ENCODE assay signal across 8 cellular contexts in the genomic region with DNA sequence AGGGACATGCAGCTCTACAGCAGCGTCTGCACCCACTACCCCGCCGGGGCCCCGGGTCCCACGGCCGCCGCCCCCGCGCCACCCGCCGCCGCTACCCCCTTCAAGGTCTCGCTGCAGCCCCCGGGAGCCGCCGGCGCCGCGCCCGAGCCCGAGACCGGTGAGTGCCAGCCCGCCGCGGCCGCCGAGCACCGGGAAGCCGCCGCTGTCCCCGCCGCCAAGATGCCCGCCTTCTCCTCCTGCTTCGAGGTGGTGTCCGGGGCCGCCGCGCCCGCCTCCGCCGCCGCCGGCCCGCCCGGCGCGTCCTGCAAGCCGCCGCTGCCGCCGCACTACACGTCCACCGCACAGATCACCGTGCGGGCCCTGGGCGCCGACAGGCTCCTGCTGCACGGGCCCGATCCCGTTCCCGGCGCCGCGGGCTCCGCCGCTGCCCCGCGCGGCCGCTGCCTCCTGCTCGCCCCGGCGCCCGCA. TPM values are rescaled to one million over a fixed set of nuclear protein-coding genes. Genes with fewer than 3 reads are reported as not detected.
DNase-seq lines count a peak whose midpoint lies in the region; ATAC-seq, FAIRE-seq and TF ChIP-seq lines count a peak whose summit lies in the region.

No MANE protein-coding gene starts in this region.

- H3K27me3 Mint-ChIP-seq in activated CD8-positive, alpha-beta T cell treated with anti-CD3 and anti-CD28 coated beads for 36 hours, result no peaks in the 10 kb centered on the region
- H3K27me3 Mint-ChIP-seq in glutamatergic neuron (ENCODE audit: unreplicated experiment) (peaks cover 10% of the 10 kb centered on the region), CD14-positive monocyte (ENCODE audit: low read depth in 3 of 3) (peaks cover 0 to 3% (median 0%) of the 10 kb centered on the region in 3 donors)

- H3K27ac ChIP-seq in ACC112 (ENCODE audit: low read depth, low read length), result peak overlapping the region; percentile 42; the same call in 1 of the 2 replicates
- H3K27ac ChIP-seq in small intestine (ENCODE audit: low read depth in 1 of 2, low read length in 1 of 2), result peak overlapping the region; percentile 93 to 97

- H3K36me3 ChIP-seq in ACC112 (ENCODE audit: insufficient read depth, low read length) (no peaks in the 10 kb centered on the region), small intestine (ENCODE audit: control insufficient read depth in 2 of 2, insufficient read depth in 2 of 2, low read length in 2 of 2) (peaks cover 0 to 2% of the 10 kb centered on the region in 2 donors)

- intact Hi-C loops in activated CD8-positive, alpha-beta T cell treated with anti-CD3 and anti-CD28 coated beads for 36 hours (cut with micrococcal nuclease), result no loop called here
- intact Hi-C loops in CD14-positive monocyte (cut with micrococcal nuclease), result loop anchor here in 1 of 2 donors (2.0 to 5.0 kb wide), 2 partner anchors 27 to 107 kb away; no protein-coding TSS in a partner anchor

- peaks cover 30% of the 10 kb centered on the region for H3K4me1 Mint-ChIP-seq in activated CD8-positive, alpha-beta T cell treated with anti-CD3 and anti-CD28 coated beads for 36 hours (ENCODE audit: low read depth)
- H3K4me1 Mint-ChIP-seq in glutamatergic neuron (ENCODE audit: low read depth, unreplicated experiment), result peaks cover 3% of the 10 kb centered on the region
- peaks cover 66% of the 10 kb centered on the region for H3K4me1 Mint-ChIP-seq in CD14-positive monocyte

- peak overlapping the region; percentile 92 for H3K4me3 Mint-ChIP-seq in activated CD8-positive, alpha-beta T cell treated with anti-CD3 and anti-CD28 coated beads for 36 hours
- no peak overlapping the region for H3K4me3 Mint-ChIP-seq in glutamatergic neuron (ENCODE audit: unreplicated experiment)
- H3K4me3 Mint-ChIP-seq in CD14-positive monocyte, result peak overlapping the region in 1 of 2 donors; percentile 99

- H3K4me3 ChIP-seq in ACC112 (ENCODE audit: low read depth, low read length) (peak overlapping the region; percentile 91), small intestine (ENCODE audit: low read depth in 1 of 2, low read length in 2 of 2) (peak overlapping the region; percentile 88 to 96)

- FAIRE-seq in small intestine (lab: Jason Lieb, UNC), result no peak

- H3K36me3 Mint-ChIP-seq in activated CD8-positive, alpha-beta T cell treated with anti-CD3 and anti-CD28 coated beads for 36 hours (ENCODE audit: low read depth), result peaks cover 16% of the 10 kb centered on the region
- H3K36me3 Mint-ChIP-seq in glutamatergic neuron (ENCODE audit: unreplicated experiment) (no peaks in the 10 kb centered on the region), CD14-positive monocyte (peaks cover 29 to 42% of the 10 kb centered on the region in 2 donors)

- H3K27ac Mint-ChIP-seq in activated CD8-positive, alpha-beta T cell treated with anti-CD3 and anti-CD28 coated beads for 36 hours, result no peak overlapping the region
- H3K27ac Mint-ChIP-seq in glutamatergic neuron (ENCODE audit: unreplicated experiment) (no peak overlapping the region), CD14-positive monocyte (peak overlapping the region in 2 of 7 donors; percentile 49 to 81)

- no peaks in the 10 kb centered on the region for H3K9me3 ChIP-seq in small intestine (ENCODE audit: control insufficient read depth, low read depth)

- CTCF ChIA-PET in activated CD8-positive, alpha-beta T cell treated with anti-CD3 and anti-CD28 coated beads for 36 hours (lab: Charles Lee), result interaction anchor here (1.0 kb wide), 1 partner anchor 90 kb away, joined by 3 read pairs; no protein-coding TSS in a partner anchor

- POLR2A ChIA-PET in activated CD8-positive, alpha-beta T cell treated with anti-CD3 and anti-CD28 coated beads for 36 hours (lab: Charles Lee), result interaction anchor here (0.7 kb wide), 1 partner anchor 63 kb away, joined by 3 read pairs; no protein-coding TSS in a partner anchor

- peak; percentile 22 for ATAC-seq in GM18511 (IDR thresholded peaks at IDR 0.05; ENCODE audit: unreplicated experiment)
- peak; percentile 2 for ATAC-seq in HG03097 (IDR thresholded peaks at IDR 0.05; ENCODE audit: low FRiP score, unreplicated experiment)
- no peak for ATAC-seq in activated CD8-positive, alpha-beta T cell treated with anti-CD3 and anti-CD28 coated beads for 36 hours

- peak overlapping the region; percentile 95 for H2AFZ ChIP-seq in ACC112 (ENCODE audit: low read length, unreplicated experiment)

- H3K9me3 Mint-ChIP-seq in activated CD8-positive, alpha-beta T cell treated with anti-CD3 and anti-CD28 coated beads for 36 hours, result no peaks in the 10 kb centered on the region
- peaks cover 7% of the 10 kb centered on the region for H3K9me3 Mint-ChIP-seq in glutamatergic neuron (ENCODE audit: unreplicated experiment)
- peaks cover 0 to 5% (median 2%) of the 10 kb centered on the region in 7 donors for H3K9me3 Mint-ChIP-seq in CD14-positive monocyte

- TF ChIP-seq CTCF in activated CD8-positive, alpha-beta T cell treated with anti-CD3 and anti-CD28 coated beads for 36 hours (IDR thresholded peaks at IDR 0.05), result no peak
- TF ChIP-seq CTCF in glutamatergic neuron (IDR thresholded peaks at IDR 0.05; ENCODE audit: partially characterized antibody, unreplicated experiment), result no peak
- no peak for TF ChIP-seq CTCF in CD14-positive monocyte (IDR thresholded peaks at IDR 0.05)

- 0 to 1% (median 0%) methylated on average over 13 to 74 of the region's 74 CpGs for WGBS in small intestine, 3 donors

- peak; percentile 43 for DNase-seq in activated CD8-positive, alpha-beta T cell treated with anti-CD3 and anti-CD28 coated beads for 36 hours
- DNase-seq in glutamatergic neuron, result peak; percentile 51
- DNase-seq in small intestine, result peak; percentile 8
- no peak for DNase-seq in CD14-positive monocyte (ENCODE audit: low spot score)
- no peak for DNase-seq in NCI-H2081 (lab: John Stamatoyannopoulos, UW)

- no peaks in the 10 kb centered on the region for H3K27me3 ChIP-seq in ACC112 (ENCODE audit: insufficient read depth, low read length)
- no peaks in the 10 kb centered on the region for H3K27me3 ChIP-seq in small intestine (ENCODE audit: control insufficient read depth in 2 of 2, insufficient read depth in 2 of 2, low read length in 2 of 2)

- peaks cover 16% of the 10 kb centered on the region for H3K79me2 ChIP-seq in ACC112 (ENCODE audit: control insufficient read depth, insufficient read depth, low read length, unreplicated experiment)

- peaks cover 16% of the 10 kb centered on the region for H3K4me1 ChIP-seq in ACC112 (ENCODE audit: control insufficient read depth, insufficient read depth, low read length, unreplicated experiment)
- H3K4me1 ChIP-seq in small intestine (ENCODE audit: control insufficient read depth in 2 of 2, insufficient read depth in 1 of 2, low read depth in 1 of 2, low read length in 1 of 2), result peaks cover 0 to 4% of the 10 kb centered on the region in 2 donors

RNA-seq across cellular contexts. Expression of a gene that starts 0.6 kb away (rescaled TPM):
- total RNA-seq in activated CD8-positive, alpha-beta T cell treated with anti-CD3 and anti-CD28 coated beads for 36 hours, result 1 to 10 TPM; 6.6 to 7.0 TPM
- total RNA-seq in glutamatergic neuron (ENCODE audit: unreplicated experiment), result 1.8 TPM
- polyA plus RNA-seq in small intestine (1 to 10 TPM; 4.5 to 6.2 (median 4.6) TPM), CD14-positive monocyte (10 to 100 TPM; 18.8 to 24.5 TPM)

Comparison
In these comparisons a context has a peak if more than half of its experiments do, and no peak if none do; other contexts are left out.
1. DNase-seq: peak in activated CD8-positive, alpha-beta T cell treated with anti-CD3 and anti-CD28 coated beads for 36 hours (single experiment), glutamatergic neuron (single experiment) and small intestine (single experiment); none in CD14-positive monocyte (single experiment) and NCI-H2081 (0 of 2).